ENCODE assay signal across 9 cellular contexts in genomic region chr2:241617431-241618154, GRCh38. TPM values are rescaled to one million over a fixed set of nuclear protein-coding genes. Genes with fewer than 3 reads are reported as not detected.
DNase-seq lines count a peak whose midpoint lies in the region; ATAC-seq and FAIRE-seq lines count a peak whose summit lies in the region.
"Had no signal": no experiment of that assay in that cellular context is flagged by ENCODE, and none has a peak within 500 bp of the region (broad histone marks: within the 10 kb centered on the region; RNA-seq: fewer than 3 reads in every experiment).

No MANE protein-coding gene starts in this region.

- peaks cover 10% of the 10 kb centered on the region for H3K4me1 ChIP-seq in right cardiac atrium (ENCODE audit: control insufficient read depth, insufficient read depth, low read length)
- H3K4me1 ChIP-seq in stomach smooth muscle (ENCODE audit: control insufficient read depth, insufficient read depth, low read length), result peaks cover 7% of the 10 kb centered on the region
- H3K4me1 ChIP-seq: SJCRH30 had no signal

- peak overlapping the region; percentile 97 for H3K27ac Mint-ChIP-seq in activated CD8-positive, alpha-beta memory T cell treated with anti-CD3 and anti-CD28 coated beads, Interleukin-2, amount 10 ng/mL, durations not matched to agents 7 days and 5 days

- H3K4me3 ChIP-seq in right cardiac atrium (ENCODE audit: low read length), result peak overlapping the region; percentile 54
- H3K4me3 ChIP-seq in stomach smooth muscle (ENCODE audit: low read length in 2 of 2), result peak overlapping the region; percentile 16 to 40
- H3K4me3 ChIP-seq: SJCRH30 had no signal

- H3K9me3 Mint-ChIP-seq in activated CD8-positive, alpha-beta memory T cell treated with anti-CD3 and anti-CD28 coated beads, Interleukin-2, amount 10 ng/mL, durations not matched to agents 7 days and 5 days (ENCODE audit: low read depth), result no peaks in the 10 kb centered on the region

- H3K27me3 ChIP-seq in right cardiac atrium (ENCODE audit: control insufficient read depth, insufficient read depth), result no peaks in the 10 kb centered on the region
- no peaks in the 10 kb centered on the region for H3K27me3 ChIP-seq in stomach smooth muscle (ENCODE audit: control insufficient read depth in 1 of 2, insufficient read depth in 2 of 2, low read length in 2 of 2)
- H3K27me3 ChIP-seq: SJCRH30 had no signal

- intact Hi-C loops in right cardiac atrium (cut with DNase I), result no loop called here

- DNase-seq in GM18507 (ENCODE audit: extremely low spot score, insufficient read length, low read depth) (no peak), HK-2 (ENCODE audit: unreplicated experiment) (peak; percentile 27), right cardiac atrium (peak; percentile 63 to 83 (median 71)), mesenteric fat pad (ENCODE audit: low spot score) (no peak), RKO (ENCODE audit: low spot score) (no peak)
- peak; percentile 63 for DNase-seq in activated CD8-positive, alpha-beta memory T cell treated with anti-CD3 and anti-CD28 coated beads, Interleukin-2, amount 10 ng/mL, durations not matched to agents 7 days and 5 days

- ATAC-seq in activated CD8-positive, alpha-beta memory T cell treated with anti-CD3 and anti-CD28 coated beads, Interleukin-2, amount 10 ng/mL, durations not matched to agents 7 days and 5 days, result peak; percentile 75
- peak; percentile 40 to 80 for ATAC-seq in right cardiac atrium

- no peak overlapping the region for H3K9ac ChIP-seq in stomach smooth muscle (ENCODE audit: low read length in 2 of 2)

- H3K27ac ChIP-seq in right cardiac atrium (ENCODE audit: low read length) (peak overlapping the region; percentile 87), stomach smooth muscle (ENCODE audit: low read length) (no peak overlapping the region)
- H3K27ac ChIP-seq: SJCRH30 had no signal

- peaks cover 54% of the 10 kb centered on the region for H3K4me1 Mint-ChIP-seq in activated CD8-positive, alpha-beta memory T cell treated with anti-CD3 and anti-CD28 coated beads, Interleukin-2, amount 10 ng/mL, durations not matched to agents 7 days and 5 days

- FAIRE-seq in GM18507 (lab: Jason Lieb, UNC), result peak; percentile 85
- FAIRE-seq: keratinocyte had no signal

- H3K4me3 Mint-ChIP-seq in activated CD8-positive, alpha-beta memory T cell treated with anti-CD3 and anti-CD28 coated beads, Interleukin-2, amount 10 ng/mL, durations not matched to agents 7 days and 5 days, result peak overlapping the region; percentile 78

- CTCF ChIA-PET in activated CD8-positive, alpha-beta memory T cell treated with anti-CD3 and anti-CD28 coated beads, Interleukin-2, amount 10 ng/mL, durations not matched to agents 7 days and 5 days (lab: Charles Lee), result interaction anchor here (0.6 to 1.3 kb wide), 5 partner anchors 14 to 467 kb away, joined by 3 to 4 read pairs (median 3); partner anchors contain the start of genes ATG4B, DTYMK, PPP1R7 and THAP4

- H3K9me3 ChIP-seq in right cardiac atrium (ENCODE audit: control insufficient read depth, low read length) (no peaks in the 10 kb centered on the region), stomach smooth muscle (ENCODE audit: control insufficient read depth in 2 of 2, low read length in 2 of 2) (no peaks in the 10 kb centered on the region)
- H3K9me3 ChIP-seq: SJCRH30 had no signal

- peaks cover 15% of the 10 kb centered on the region for H3K36me3 Mint-ChIP-seq in activated CD8-positive, alpha-beta memory T cell treated with anti-CD3 and anti-CD28 coated beads, Interleukin-2, amount 10 ng/mL, durations not matched to agents 7 days and 5 days

- WGBS in right cardiac atrium, result 41% methylated on average over 15 of the region's 15 CpGs

- H3K27me3 Mint-ChIP-seq in activated CD8-positive, alpha-beta memory T cell treated with anti-CD3 and anti-CD28 coated beads, Interleukin-2, amount 10 ng/mL, durations not matched to agents 7 days and 5 days, result no peaks in the 10 kb centered on the region

- no peaks in the 10 kb centered on the region for H3K36me3 ChIP-seq in stomach smooth muscle (ENCODE audit: control insufficient read depth in 2 of 2, insufficient read depth in 2 of 2, low read length in 2 of 2)

RNA-seq across cellular contexts. Expression of gene THAP4, which starts 19.4 kb away (rescaled TPM):
- total RNA-seq in activated CD8-positive, alpha-beta memory T cell treated with anti-CD3 and anti-CD28 coated beads, Interleukin-2, amount 10 ng/mL, durations not matched to agents 7 days and 5 days, result 10 to 100 TPM; 38.1 to 39.3 TPM
- total RNA-seq in right cardiac atrium (100 to 1,000 TPM in 1 of 4 donors, 10 to 100 TPM in 3; 74.2 to 103 (median 90.3) TPM), mesenteric fat pad (48.7 TPM)
- polyA plus RNA-seq in right cardiac atrium, result 126 TPM

RNA-seq across cellular contexts. Expression of gene ATG4B, which starts 19.9 kb away (rescaled TPM):
- total RNA-seq in activated CD8-positive, alpha-beta memory T cell treated with anti-CD3 and anti-CD28 coated beads, Interleukin-2, amount 10 ng/mL, durations not matched to agents 7 days and 5 days, result 10 to 100 TPM; 91.4 to 95.3 TPM
- total RNA-seq in right cardiac atrium, result 10 to 100 TPM; 46.5 to 53.8 (median 47.5) TPM
- polyA plus RNA-seq in right cardiac atrium, result 40.3 TPM
- 50.4 TPM for total RNA-seq in mesenteric fat pad

RNA-seq across cellular contexts. Expression of gene BOK, which starts 59.0 kb away (rescaled TPM):
- total RNA-seq in activated CD8-positive, alpha-beta memory T cell treated with anti-CD3 and anti-CD28 coated beads, Interleukin-2, amount 10 ng/mL, durations not matched to agents 7 days and 5 days, result not detected
- total RNA-seq in right cardiac atrium (10 to 100 TPM in 1 of 4 donors, 1 to 10 TPM in 3; 2.8 to 15.0 (median 3.9) TPM), mesenteric fat pad (115 TPM)
- polyA plus RNA-seq in right cardiac atrium, result 3.5 TPM

Comparison
In these comparisons a context has a peak if more than half of its experiments do, and no peak if none do; other contexts are left out.
1. DNase-seq: peak in HK-2 (single experiment), activated CD8-positive, alpha-beta memory T cell treated with anti-CD3 and anti-CD28 coated beads, Interleukin-2, amount 10 ng/mL, durations not matched to agents 7 days and 5 days (single experiment) and right cardiac atrium (3 of 3); none in GM18507 (single experiment), mesenteric fat pad (single experiment) and RKO (single experiment).